In the genomic region with DNA sequence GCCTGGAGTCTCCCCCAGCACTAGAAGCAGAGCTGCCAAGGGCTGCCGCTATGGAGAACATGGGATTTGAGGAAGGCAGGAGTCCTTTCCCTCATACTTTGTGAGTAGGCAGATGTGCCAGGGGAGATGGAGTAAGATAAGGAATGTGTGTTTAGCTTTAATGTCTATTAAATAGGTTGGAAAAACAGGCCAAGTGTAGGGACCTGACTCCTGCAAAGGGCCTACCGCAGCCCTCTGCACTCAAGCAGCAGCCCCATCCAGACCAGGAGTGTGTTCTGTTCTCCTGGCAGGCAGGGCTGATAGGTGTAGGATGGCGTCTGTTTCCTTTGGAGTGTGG, we compare ENCODE assay signal across 9 cellular contexts. TPM values are rescaled to one million over a fixed set of nuclear protein-coding genes. Genes with fewer than 3 reads are reported as not detected.
A peak's percentile ranks its signal among the peaks of the same experiment; 100 is the strongest.
DNase-seq lines count a peak whose midpoint lies in the region; ATAC-seq and TF ChIP-seq lines count a peak whose summit lies in the region.
"Had no signal": no experiment of that assay in that cellular context is flagged by ENCODE, and none has a peak within 500 bp of the region (broad histone marks: within the 10 kb centered on the region; RNA-seq: fewer than 3 reads in every experiment).

No MANE protein-coding gene starts in this region.

- ATAC-seq in HG03521 (IDR thresholded peaks at IDR 0.05; ENCODE audit: unreplicated experiment), result no peak

- H3K9me3 ChIP-seq in MM.1S (replicated peaks; ENCODE audit: insufficient read depth, low read length) (no peaks in the 10 kb centered on the region), osteoblast (ENCODE audit: low read depth, low read length) (no peaks in the 10 kb centered on the region)

- DNase-seq in activated CD4-positive, alpha-beta T cell treated with anti-CD3 and anti-CD28 coated beads, Interleukin-2, amount 10 ng/mL, durations not matched to agents 7 days and 5 days, result no peak
- no peak for DNase-seq in activated CD4-positive, alpha-beta T cell treated with anti-CD3 and anti-CD28 coated beads for 1 hour
- no peak for DNase-seq in MM.1S
- DNase-seq in osteoblast (ENCODE audit: insufficient read length, low spot score, missing footprints), result no peak
- no peak for DNase-seq in DMS153 (lab: John Stamatoyannopoulos, UW)
- no peak for DNase-seq in cerebellar cortex (ENCODE audit: low spot score)
- DNase-seq: NCI-H2227 treated with DMSO at 0.1 percent for 48 hours had no signal

- H3K4me3 ChIP-seq in MM.1S (ENCODE audit: low read length) (no peak overlapping the region), osteoblast (ENCODE audit: insufficient read depth, low read length) (no peak overlapping the region)

- H2AFZ ChIP-seq in MM.1S (ENCODE audit: low read length), result no peak overlapping the region
- no peak overlapping the region for H2AFZ ChIP-seq in osteoblast (ENCODE audit: low read length)

- H3F3A ChIP-seq in MM.1S (ENCODE audit: insufficient read depth, low read length), result peaks cover 43% of the 10 kb centered on the region

- H3K79me2 ChIP-seq in MM.1S (ENCODE audit: low read length), result peaks cover 15% of the 10 kb centered on the region
- no peaks in the 10 kb centered on the region for H3K79me2 ChIP-seq in osteoblast (ENCODE audit: insufficient read depth, low read length)

- H3K27me3 ChIP-seq in MM.1S (replicated peaks; ENCODE audit: insufficient read depth, low read length) (no peaks in the 10 kb centered on the region), osteoblast (ENCODE audit: insufficient read depth, low read length) (no peaks in the 10 kb centered on the region)

- H3K4me1 Mint-ChIP-seq in activated CD4-positive, alpha-beta T cell treated with anti-CD3 and anti-CD28 coated beads, Interleukin-2, amount 10 ng/mL, durations not matched to agents 7 days and 5 days, result peaks cover 35% of the 10 kb centered on the region

- CTCF ChIA-PET in activated CD4-positive, alpha-beta T cell treated with anti-CD3 and anti-CD28 coated beads, Interleukin-2, amount 10 ng/mL, durations not matched to agents 7 days and 5 days (lab: Charles Lee), result interaction anchor here (0.6 to 4.4 kb wide), 7 partner anchors 11 to 1504 kb away, joined by 3 to 115 read pairs (median 10); a partner anchor contains a TSS

- H3K4me3 Mint-ChIP-seq in activated CD4-positive, alpha-beta T cell treated with anti-CD3 and anti-CD28 coated beads, Interleukin-2, amount 10 ng/mL, durations not matched to agents 7 days and 5 days, result peak overlapping the region; percentile 78

- H3K4me2 ChIP-seq in MM.1S (ENCODE audit: low read depth, low read length) (peak overlapping the region; percentile 89; the same call in 1 of the 2 replicates), osteoblast (ENCODE audit: insufficient read depth, low read length) (peak overlapping the region; percentile 95)

- H3K36me3 Mint-ChIP-seq in activated CD4-positive, alpha-beta T cell treated with anti-CD3 and anti-CD28 coated beads, Interleukin-2, amount 10 ng/mL, durations not matched to agents 7 days and 5 days (ENCODE audit: low read depth), result peaks cover 20% of the 10 kb centered on the region

- H3K4me1 ChIP-seq in MM.1S (ENCODE audit: low read length), result peaks cover 12% of the 10 kb centered on the region
- H3K4me1 ChIP-seq in osteoblast (ENCODE audit: insufficient read depth, low read length), result peaks cover 43% of the 10 kb centered on the region

- H3K27ac ChIP-seq in MM.1S (ENCODE audit: low read length) (no peak overlapping the region; the same call in 1 of the 2 replicates), angular gyrus (ENCODE audit: low read depth, low read length) (peak overlapping the region; percentile 62), osteoblast (ENCODE audit: low read depth, low read length) (no peak overlapping the region)

- no peaks in the 10 kb centered on the region for H3K27me3 Mint-ChIP-seq in activated CD4-positive, alpha-beta T cell treated with anti-CD3 and anti-CD28 coated beads, Interleukin-2, amount 10 ng/mL, durations not matched to agents 7 days and 5 days

- no peak overlapping the region for H3K9ac ChIP-seq in MM.1S (ENCODE audit: low read length)

- no peaks in the 10 kb centered on the region for H3K9me2 ChIP-seq in MM.1S (replicated peaks; ENCODE audit: insufficient read depth, low read length)

- no peaks in the 10 kb centered on the region for H3K9me3 Mint-ChIP-seq in activated CD4-positive, alpha-beta T cell treated with anti-CD3 and anti-CD28 coated beads, Interleukin-2, amount 10 ng/mL, durations not matched to agents 7 days and 5 days

- H3K27ac Mint-ChIP-seq in activated CD4-positive, alpha-beta T cell treated with anti-CD3 and anti-CD28 coated beads, Interleukin-2, amount 10 ng/mL, durations not matched to agents 7 days and 5 days, result peak overlapping the region; percentile 84

- POLR2A ChIA-PET in activated CD4-positive, alpha-beta T cell treated with anti-CD3 and anti-CD28 coated beads, Interleukin-2, amount 10 ng/mL, durations not matched to agents 7 days and 5 days (lab: Charles Lee), result no interaction called here

- H4K20me1 ChIP-seq in MM.1S (ENCODE audit: insufficient read depth, low read length), result no peaks in the 10 kb centered on the region
- peaks cover 6% of the 10 kb centered on the region for H4K20me1 ChIP-seq in osteoblast (ENCODE audit: insufficient read depth, low read length)

- TF ChIP-seq CTCF in MM.1S (IDR thresholded peaks at IDR 0.05; ENCODE audit: low read length) (no peak), osteoblast (IDR thresholded peaks at IDR 0.05; ENCODE audit: extremely low read depth, low read depth, low read length) (no peak)

- H3K36me3 ChIP-seq in MM.1S (replicated peaks; ENCODE audit: insufficient read depth, low read length) (no peaks in the 10 kb centered on the region), osteoblast (ENCODE audit: insufficient read depth, low read length) (no peaks in the 10 kb centered on the region)

RNA-seq across cellular contexts. Expression of a gene that starts 1.8 kb away (rescaled TPM):
- total RNA-seq in activated CD4-positive, alpha-beta T cell treated with anti-CD3 and anti-CD28 coated beads, Interleukin-2, amount 10 ng/mL, durations not matched to agents 7 days and 5 days, result 10 to 100 TPM; 44.4 to 44.6 TPM
- total RNA-seq in osteoblast, result 8.7 and 9.4 TPM in 2 replicates

RNA-seq across cellular contexts. Expression of a gene that starts 11.1 kb away (rescaled TPM):
- 10 to 100 TPM; 35.4 to 38.2 TPM for total RNA-seq in activated CD4-positive, alpha-beta T cell treated with anti-CD3 and anti-CD28 coated beads, Interleukin-2, amount 10 ng/mL, durations not matched to agents 7 days and 5 days
- 43.6 and 45.6 TPM in 2 replicates for total RNA-seq in osteoblast

RNA-seq across cellular contexts. Expression of a gene that starts 11.4 kb away (rescaled TPM):
- 10 to 100 TPM; 80.2 to 86.1 TPM for total RNA-seq in activated CD4-positive, alpha-beta T cell treated with anti-CD3 and anti-CD28 coated beads, Interleukin-2, amount 10 ng/mL, durations not matched to agents 7 days and 5 days
- 9.0 and 12.1 TPM in 2 replicates for total RNA-seq in osteoblast

RNA-seq across cellular contexts. Expression of a gene that starts 16.4 kb away (rescaled TPM):
- total RNA-seq in activated CD4-positive, alpha-beta T cell treated with anti-CD3 and anti-CD28 coated beads, Interleukin-2, amount 10 ng/mL, durations not matched to agents 7 days and 5 days, result 10 to 100 TPM; 27.6 to 30.5 TPM
- total RNA-seq in osteoblast, result 4.7 and 7.1 TPM in 2 replicates
